18 cellular contexts compared by ENCODE assay signal in genomic region chr18:46401486-46402115, GRCh38.
"Had no signal": no experiment of that assay in that cellular context is flagged by ENCODE, and none has a peak within 500 bp of the region (broad histone marks: within the 10 kb centered on the region; RNA-seq: fewer than 3 reads in every experiment).

No MANE protein-coding gene starts in this region.

- H3K9me3 ChIP-seq: esophagus squamous epithelium, psoas muscle, right lobe of liver, spleen, upper lobe of left lung had no signal

- H3K27me3 Mint-ChIP-seq: activated CD8-positive, alpha-beta T cell treated with anti-CD3 and anti-CD28 coated beads for 36 hours had no signal

- H3K27ac ChIP-seq: esophagus squamous epithelium, foreskin keratinocyte, psoas muscle, right lobe of liver, spleen, upper lobe of left lung, WERI-Rb-1 had no signal

- H3K9me3 Mint-ChIP-seq: activated CD8-positive, alpha-beta T cell treated with anti-CD3 and anti-CD28 coated beads for 36 hours; activated naive CD8-positive, alpha-beta T cell treated with anti-CD3 and anti-CD28 coated beads, Interleukin-2, amount 10 ng/mL, durations not matched to agents 7 days and 5 days; memory B cell; nephron; stimulated activated naive B cell treated with anti-CD40 and anti-IgM and Interleukin-4, amounts not matched to agents 10 μg/mL and 1 μg/mL and 100 μg/mL, for 72 hours had no signal

- DNase-seq: activated CD4-positive, alpha-beta T cell treated with anti-CD3 and anti-CD28 coated beads for 36 hours; activated CD8-positive, alpha-beta memory T cell treated with anti-CD3 and anti-CD28 coated beads, Interleukin-2, amount 50 U/mL, for 4 hours; activated CD8-positive, alpha-beta T cell treated with anti-CD3 and anti-CD28 coated beads for 36 hours; activated naive CD8-positive, alpha-beta T cell treated with anti-CD3 and anti-CD28 coated beads, Interleukin-2, amount 10 ng/mL, durations not matched to agents 7 days and 5 days; anterior cingulate cortex; esophagus squamous epithelium; foreskin keratinocyte; head of caudate nucleus; occipital lobe; psoas muscle; right lobe of liver; spleen; stimulated activated CD4-positive, alpha-beta T cell treated with anti-CD3 and anti-CD28 coated beads, Interleukin-1b, Interleukin-23, amount 100 ng/mL, for 48 hours; stimulated activated naive B cell treated with anti-CD40 and anti-IgM and Interleukin-4, amounts not matched to agents 10 μg/mL and 1 μg/mL and 100 μg/mL, for 72 hours; WERI-Rb-1 had no signal

- H3K4me1 ChIP-seq: foreskin keratinocyte, right lobe of liver had no signal

- H3K27ac Mint-ChIP-seq: activated CD4-positive, alpha-beta T cell treated with anti-CD3 and anti-CD28 coated beads for 36 hours; activated CD8-positive, alpha-beta T cell treated with anti-CD3 and anti-CD28 coated beads for 36 hours; activated naive CD8-positive, alpha-beta T cell treated with anti-CD3 and anti-CD28 coated beads, Interleukin-2, amount 10 ng/mL, durations not matched to agents 7 days and 5 days; memory B cell; stimulated activated naive B cell treated with anti-CD40 and anti-IgM and Interleukin-4, amounts not matched to agents 10 μg/mL and 1 μg/mL and 100 μg/mL, for 72 hours had no signal

- H3K27me3 ChIP-seq: esophagus squamous epithelium, foreskin keratinocyte, right lobe of liver, upper lobe of left lung had no signal

- H3K4me1 Mint-ChIP-seq: activated CD4-positive, alpha-beta T cell treated with anti-CD3 and anti-CD28 coated beads for 36 hours had no signal

- H3K36me3 ChIP-seq: esophagus squamous epithelium, right lobe of liver, spleen, upper lobe of left lung, WERI-Rb-1 had no signal

- H3K36me3 Mint-ChIP-seq: activated naive CD8-positive, alpha-beta T cell treated with anti-CD3 and anti-CD28 coated beads, Interleukin-2, amount 10 ng/mL, durations not matched to agents 7 days and 5 days; memory B cell; stimulated activated naive B cell treated with anti-CD40 and anti-IgM and Interleukin-4, amounts not matched to agents 10 μg/mL and 1 μg/mL and 100 μg/mL, for 72 hours had no signal

- H3K4me3 ChIP-seq: esophagus squamous epithelium, psoas muscle, right lobe of liver, spleen, upper lobe of left lung had no signal

- H3K4me3 Mint-ChIP-seq: activated CD4-positive, alpha-beta T cell treated with anti-CD3 and anti-CD28 coated beads for 36 hours; activated CD8-positive, alpha-beta T cell treated with anti-CD3 and anti-CD28 coated beads for 36 hours; activated naive CD8-positive, alpha-beta T cell treated with anti-CD3 and anti-CD28 coated beads, Interleukin-2, amount 10 ng/mL, durations not matched to agents 7 days and 5 days; memory B cell; nephron; stimulated activated naive B cell treated with anti-CD40 and anti-IgM and Interleukin-4, amounts not matched to agents 10 μg/mL and 1 μg/mL and 100 μg/mL, for 72 hours had no signal
